In genomic region chr14:54350196-54350595, GRCh38 we compare ENCODE assay signal across 21 cellular contexts. TPM values are rescaled to one million over a fixed set of nuclear protein-coding genes. Genes with fewer than 3 reads are reported as not detected.
DNase-seq lines count a peak whose midpoint lies in the region; ATAC-seq, FAIRE-seq and TF ChIP-seq lines count a peak whose summit lies in the region.
"Had no signal": no experiment of that assay in that cellular context is flagged by ENCODE, and none has a peak within 500 bp of the region (broad histone marks: within the 10 kb centered on the region; RNA-seq: fewer than 3 reads in every experiment).

No MANE protein-coding gene starts in this region.

- ATAC-seq in right cardiac atrium: peak; percentile 61 to 62
- no peak for ATAC-seq in GM21526 (IDR thresholded peaks at IDR 0.05; ENCODE audit: low FRiP score, unreplicated experiment)
- ATAC-seq: activated CD4-positive, alpha-beta T cell treated with anti-CD3 and anti-CD28 coated beads for 36 hours; naive thymus-derived CD8-positive, alpha-beta T cell had no signal

- H3K4me1 ChIP-seq in esophagus squamous epithelium: peaks cover 0 to 12% (median 11%) of the 10 kb centered on the region in 3 donors
- peaks cover 3% of the 10 kb centered on the region for H3K4me1 ChIP-seq in right cardiac atrium (ENCODE audit: control insufficient read depth, insufficient read depth, low read length)
- H3K4me1 ChIP-seq in small intestine (ENCODE audit: control insufficient read depth in 2 of 2, insufficient read depth in 1 of 2, low read depth in 1 of 2, low read length in 1 of 2): no peaks in the 10 kb centered on the region
- 0 out of 2 replicates have a peak, but pooled peaks cover 2% of the 10 kb centered on the region for H3K4me1 ChIP-seq in PC-9 (replicated peaks; ENCODE audit: insufficient read depth)
- peaks cover 12% of the 10 kb centered on the region for H3K4me1 ChIP-seq in A673 (ENCODE audit: insufficient read depth, low read length, poor library complexity, severe bottlenecking)
- H3K4me1 ChIP-seq: adrenal gland, BE2C, suprapubic skin had no signal

- CTCF ChIA-PET in PC-9 (lab: Charles Lee): no interaction called here
- CTCF ChIA-PET in A673 (lab: Charles Lee): no interaction called here

- peaks cover 0 to 28% (median 0%) of the 10 kb centered on the region in 4 donors for H3K27me3 ChIP-seq in esophagus squamous epithelium
- no peaks in the 10 kb centered on the region for H3K27me3 ChIP-seq in right cardiac atrium (ENCODE audit: control insufficient read depth, insufficient read depth)
- no peaks in the 10 kb centered on the region for H3K27me3 ChIP-seq in small intestine (ENCODE audit: control insufficient read depth in 2 of 2, insufficient read depth in 2 of 2, low read length in 2 of 2)
- H3K27me3 ChIP-seq in PC-9 (ENCODE audit: insufficient read depth, low read depth): no peaks in the 10 kb centered on the region
- no peaks in the 10 kb centered on the region for H3K27me3 ChIP-seq in A673 (replicated peaks; ENCODE audit: insufficient read depth, low read depth, low read length, poor library complexity)
- H3K27me3 ChIP-seq: adrenal gland, suprapubic skin had no signal

- no peak for TF ChIP-seq CTCF in esophagus squamous epithelium (IDR thresholded peaks at IDR 0.05)
- no peak for TF ChIP-seq CTCF in PC-9 (conservative IDR thresholded peaks at IDR 0.05)
- no peak for TF ChIP-seq CTCF in A673 (conservative IDR thresholded peaks at IDR 0.05; ENCODE audit: low read depth, low read length)

- H3K4me3 ChIP-seq in esophagus squamous epithelium (peak overlapping the region in 1 of 4 donors; percentile 44), right cardiac atrium (ENCODE audit: low read length) (no peak overlapping the region), small intestine (ENCODE audit: low read depth in 1 of 2, low read length in 2 of 2) (no peak overlapping the region), PC-9 (no peak overlapping the region), A673 (ENCODE audit: low read depth, low read length, poor library complexity, severe bottlenecking) (no peak overlapping the region)
- H3K4me3 ChIP-seq: adrenal gland, suprapubic skin had no signal

- 28 to 31% methylated on average over 3 of the region's 3 CpGs for WGBS in esophagus squamous epithelium, 2 donors
- WGBS in right cardiac atrium: 10% methylated on average over 3 of the region's 3 CpGs
- 14 to 34% (median 30%) methylated on average over 3 of the region's 3 CpGs for WGBS in small intestine, 3 donors

- no peak for FAIRE-seq in small intestine (lab: Jason Lieb, UNC)
- FAIRE-seq: endometrium had no signal

- H3K27ac ChIP-seq in esophagus squamous epithelium (peak overlapping the region in 3 of 4 donors; percentile 27 to 78 (median 50)), right cardiac atrium (ENCODE audit: low read length) (peak overlapping the region; percentile 8), small intestine (ENCODE audit: low read depth in 1 of 2, low read length in 1 of 2) (peak overlapping the region in 1 of 2 donors; percentile 52), PC-9 (no peak overlapping the region), A673 (ENCODE audit: low read depth, low read length, poor library complexity, severe bottlenecking) (no peak overlapping the region)
- H3K27ac ChIP-seq: SK-N-MC had no signal

- BruUV-seq in PC-9 (replicated peaks; lab: Mats Ljungman, UMichigan) (no TSS peak), A673 (replicated peaks; lab: Mats Ljungman, UMichigan) (no TSS peak)

- TF ChIP-seq POLR2A in esophagus squamous epithelium (IDR thresholded peaks at IDR 0.05): no peak

- H3K9me3 ChIP-seq in esophagus squamous epithelium: no peaks in the 10 kb centered on the region
- H3K9me3 ChIP-seq in right cardiac atrium (ENCODE audit: control insufficient read depth, low read length): no peaks in the 10 kb centered on the region
- no peaks in the 10 kb centered on the region for H3K9me3 ChIP-seq in small intestine (ENCODE audit: control insufficient read depth, low read depth)
- H3K9me3 ChIP-seq in PC-9 (ENCODE audit: insufficient read depth, low read depth): no peaks in the 10 kb centered on the region; the same call in 1 of the 2 replicates
- H3K9me3 ChIP-seq in A673 (ENCODE audit: low read depth, low read length, poor library complexity, severe bottlenecking): no peaks in the 10 kb centered on the region
- H3K9me3 ChIP-seq: adrenal gland, BE2C, suprapubic skin had no signal

- H3K36me3 ChIP-seq in esophagus squamous epithelium: no peaks in the 10 kb centered on the region
- H3K36me3 ChIP-seq in small intestine (ENCODE audit: control insufficient read depth in 2 of 2, insufficient read depth in 2 of 2, low read length in 2 of 2): no peaks in the 10 kb centered on the region
- H3K36me3 ChIP-seq in PC-9 (ENCODE audit: low read depth): no peaks in the 10 kb centered on the region
- no peaks in the 10 kb centered on the region for H3K36me3 ChIP-seq in A673 (ENCODE audit: insufficient read depth, low read length, poor library complexity, severe bottlenecking)
- H3K36me3 ChIP-seq: adrenal gland, BE2C, suprapubic skin had no signal

- no peaks in the 10 kb centered on the region for H3K9me2 ChIP-seq in PC-9 (ENCODE audit: insufficient read depth)

- DNase-seq in NCI-H446 (lab: John Stamatoyannopoulos, UW) (peak; percentile 60 to 70), esophagus squamous epithelium (lab: John Stamatoyannopoulos, UW) (no peak), right cardiac atrium (no peak), small intestine (peak; percentile 9), PC-9 (no peak), A673 (ENCODE audit: low spot score) (no peak)
- DNase-seq: activated CD4-positive, alpha-beta T cell treated with anti-CD3 and anti-CD28 coated beads for 36 hours; activated effector memory CD4-positive, alpha-beta T cell treated with Interleukin-2 at 50 U/mL for 16 hours; BE2C; KG1; mammary epithelial cell; naive thymus-derived CD8-positive, alpha-beta T cell; NCI-H1048; NCI-H748 treated with DMSO at 0.1 percent for 48 hours; stimulated activated CD4-positive, alpha-beta T cell treated with anti-CD3 and anti-CD28 coated beads, Interleukin-12 subunit alpha, Interleukin-12 subunit beta, amount 100 ng/mL, for 4 hours; T1000 had no signal

- H2AFZ ChIP-seq in PC-9: no peak overlapping the region

- no peak overlapping the region for H3K4me2 ChIP-seq in PC-9

- intact Hi-C loops in esophagus squamous epithelium (cut with DNase I): no loop called here
- intact Hi-C loops in right cardiac atrium (cut with DNase I): no loop called here
- intact Hi-C loops in PC-9 (cut with micrococcal nuclease; ENCODE audit: unreplicated experiment): no loop called here
- intact Hi-C loops in A673 (cut with micrococcal nuclease; ENCODE audit: unreplicated experiment): no loop called here

- POLR2A ChIA-PET in PC-9 (lab: Charles Lee; ENCODE audit: unreplicated experiment) (no interaction called here), A673 (lab: Charles Lee; ENCODE audit: low non-redundant PET) (interaction anchor here (0.6 kb wide), 1 partner anchor 404 kb away, joined by 3 read pairs; no protein-coding TSS in a partner anchor)

- H3F3A ChIP-seq in PC-9 (ENCODE audit: insufficient read depth, low read depth): no peaks in the 10 kb centered on the region

- no peaks in the 10 kb centered on the region for H4K20me1 ChIP-seq in PC-9 (ENCODE audit: insufficient read depth)

- no peaks in the 10 kb centered on the region for H3K79me2 ChIP-seq in PC-9 (ENCODE audit: low read depth)

RNA-seq across cellular contexts. Expression of gene CDKN3, which starts 46.6 kb away (rescaled TPM):
- total RNA-seq in esophagus squamous epithelium (10 to 100 TPM in 2 of 4 donors, 1 to 10 TPM in 2; 7.4 to 25.4 (median 15.6) TPM), right cardiac atrium (1 to 10 TPM; 3.5 to 8.1 (median 7.1) TPM), PC-9 (2021) (61.1 and 105 TPM in 2 replicates), A673 (2021) (108 and 112 TPM in 2 replicates)
- polyA plus RNA-seq in right cardiac atrium (10.4 TPM), small intestine (10 to 100 TPM in 2 of 3 donors, 1 to 10 TPM in 1; 2.2 to 56.3 (median 10.1) TPM)

Comparison
In these comparisons a context has a peak if more than half of its experiments do, and no peak if none do; other contexts are left out.
1. DNase-seq: peak in NCI-H446 (2 of 2) and small intestine (single experiment); none in esophagus squamous epithelium (single experiment), right cardiac atrium (0 of 3), PC-9 (0 of 2) and A673 (single experiment).
2. H3K27ac ChIP-seq: peak in esophagus squamous epithelium (3 of 4) and right cardiac atrium (single experiment); none in PC-9 (single experiment) and A673 (single experiment).